1 cellular context compared by ENCODE assay signal in the genomic region with DNA sequence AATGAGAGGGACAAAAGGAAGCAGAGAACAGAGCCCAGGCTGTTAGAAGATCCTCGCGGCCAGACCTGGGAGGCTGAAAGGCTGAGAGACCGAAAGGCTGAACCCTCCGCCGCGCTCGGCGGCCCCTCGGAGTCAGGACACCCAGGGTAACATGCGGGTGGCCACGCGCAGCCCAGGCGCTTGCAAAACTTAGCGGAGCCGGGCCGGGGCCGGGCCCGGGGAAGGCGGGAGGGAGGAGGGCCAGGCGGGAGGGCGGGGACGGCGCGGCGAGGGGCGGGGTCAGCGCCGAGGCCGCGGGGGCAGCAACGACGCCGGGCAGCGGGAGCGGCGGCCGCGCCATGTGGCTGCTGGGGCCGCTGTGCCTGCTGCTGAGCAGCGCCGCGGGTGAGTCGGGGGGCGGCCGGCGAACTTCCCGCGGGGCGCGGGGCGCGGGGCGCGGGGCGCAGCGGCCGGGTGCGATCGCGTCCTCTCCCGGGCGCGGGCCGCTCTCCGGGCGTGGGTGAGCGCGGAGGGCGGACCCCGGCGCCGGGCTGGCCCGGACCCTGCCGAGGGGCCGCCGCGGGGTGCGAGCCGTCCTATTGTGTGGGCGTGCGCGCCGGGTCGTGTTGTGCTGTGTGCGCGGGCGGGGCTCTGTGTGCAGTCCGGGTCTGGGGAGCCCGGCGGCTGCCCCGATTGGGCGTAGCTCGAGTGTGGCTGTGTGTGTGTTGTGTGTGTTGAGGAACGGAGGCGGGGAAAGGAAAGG.
A peak's percentile ranks its signal among the peaks of the same experiment; 100 is the strongest.
TF ChIP-seq lines count a peak whose summit lies in the region.

A gene with protein sequence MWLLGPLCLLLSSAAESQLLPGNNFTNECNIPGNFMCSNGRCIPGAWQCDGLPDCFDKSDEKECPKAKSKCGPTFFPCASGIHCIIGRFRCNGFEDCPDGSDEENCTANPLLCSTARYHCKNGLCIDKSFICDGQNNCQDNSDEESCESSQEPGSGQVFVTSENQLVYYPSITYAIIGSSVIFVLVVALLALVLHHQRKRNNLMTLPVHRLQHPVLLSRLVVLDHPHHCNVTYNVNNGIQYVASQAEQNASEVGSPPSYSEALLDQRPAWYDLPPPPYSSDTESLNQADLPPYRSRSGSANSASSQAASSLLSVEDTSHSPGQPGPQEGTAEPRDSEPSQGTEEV (plus strand): TSS at position 302 of the 742 bp plus-strand sequence. CDS start 37 bp downstream, at position 339.

TF ChIP-seq in K562, 482 proteins besides CTCF, POLR2A, EP300 and RAD21 (continued from another document):
- TF ChIP-seq KDM4B (IDR thresholded peaks at IDR 0.05; ENCODE audit: borderline replicate concordance in 2 of 2, low read depth in 1 of 2) (no peak), ZSCAN32 (CRISPR knock-in tag; IDR thresholded peaks at IDR 0.05) (no peak), ZEB2 (IDR thresholded peaks at IDR 0.05) (no peak), SMARCE1 (IDR thresholded peaks at IDR 0.05) (no peak), NR1H2 (CRISPR knock-in tag; IDR thresholded peaks at IDR 0.05) (no peak), ZNF431 (CRISPR knock-in tag; IDR thresholded peaks at IDR 0.05) (no peak; the same call in 1 of the 2 replicates), TEAD1 (CRISPR knock-in tag; IDR thresholded peaks at IDR 0.05) (no peak), ELF2 (CRISPR knock-in tag; IDR thresholded peaks at IDR 0.05) (no peak), ZBTB7A (IDR thresholded peaks at IDR 0.05; ENCODE audit: borderline replicate concordance, control insufficient read depth, low read depth, low read length) (peak; percentile 81; the same call in 1 of the 2 replicates), ZNF217 (CRISPR knock-in tag; IDR thresholded peaks at IDR 0.05) (no peak), MYC (IDR thresholded peaks at IDR 0.05; ENCODE audit: low read depth, low read length) (0 out of 2 replicates have a peak, but pooled peaks have one; percentile 12), MYC (CRISPR knock-in tag; IDR thresholded peaks at IDR 0.05; ENCODE audit: borderline replicate concordance, low read depth) (no peak), ZNF143 (CRISPR knock-in tag; IDR thresholded peaks at IDR 0.05) (no peak), PHF8 (IDR thresholded peaks at IDR 0.05; ENCODE audit: borderline replicate concordance, low read length) (peak; percentile 42; the same call in 1 of the 2 replicates), TCF15 (CRISPR knock-in tag; IDR thresholded peaks at IDR 0.05) (no peak), ZFP1 (CRISPR knock-in tag; IDR thresholded peaks at IDR 0.05) (no peak)
